25 cellular contexts compared by ENCODE assay signal in genomic region chr7:40429821-40430220, GRCh38.
DNase-seq lines count a peak whose midpoint lies in the region; ATAC-seq, FAIRE-seq and TF ChIP-seq lines count a peak whose summit lies in the region.
"Had no signal": no experiment of that assay in that cellular context is flagged by ENCODE, and none has a peak within 500 bp of the region (broad histone marks: within the 10 kb centered on the region; RNA-seq: fewer than 3 reads in every experiment).

No MANE protein-coding gene starts in this region.

- H3K9me1 ChIP-seq in K562 (ENCODE audit: control insufficient read depth, insufficient read depth, low read length): no peaks in the 10 kb centered on the region

- no peak for TF ChIP-seq EP300 in K562 (IDR thresholded peaks at IDR 0.05; ENCODE audit: low read length)

- 21% methylated on average over 2 of the region's 2 CpGs for WGBS in K562 (ENCODE audit: insufficient coverage, low coverage, missing lambda C conversion rate)
- 98% methylated on average over 2 of the region's 2 CpGs for WGBS in hepatocyte (ENCODE audit: low lambda C conversion rate, missing lambda C conversion rate)

- CTCF ChIA-PET in K562 (lab: Yijun Ruan, JAX; ENCODE audit: low intra/inter-chr PET ratio) (no interaction called here), PC-9 (lab: Charles Lee) (no interaction called here)

- H3K36me3 ChIP-seq in ACC112 (ENCODE audit: insufficient read depth, low read length) (no peaks in the 10 kb centered on the region), K562 (ENCODE audit: control insufficient read depth, insufficient read depth, low read length) (no peaks in the 10 kb centered on the region), PC-9 (ENCODE audit: low read depth) (no peaks in the 10 kb centered on the region), hepatocyte (replicated peaks; ENCODE audit: insufficient read depth, low read depth) (peaks cover 4% of the 10 kb centered on the region), breast epithelium (no peaks in the 10 kb centered on the region)
- H3K36me3 ChIP-seq: SJSA1 had no signal

- H3K79me2 ChIP-seq in ACC112 (ENCODE audit: control insufficient read depth, insufficient read depth, low read length, unreplicated experiment) (no peaks in the 10 kb centered on the region), K562 (ENCODE audit: control insufficient read depth, insufficient read depth, low read length) (no peaks in the 10 kb centered on the region), PC-9 (ENCODE audit: low read depth) (no peaks in the 10 kb centered on the region), hepatocyte (no peaks in the 10 kb centered on the region)

- no peak for TF ChIP-seq POLR2A in K562 (conservative IDR thresholded peaks at IDR 0.05)
- TF ChIP-seq POLR2A in breast epithelium (IDR thresholded peaks at IDR 0.05): no peak

- POLR2A ChIA-PET in K562 (lab: Yijun Ruan, JAX): no interaction called here
- POLR2A ChIA-PET in PC-9 (lab: Charles Lee; ENCODE audit: unreplicated experiment): no interaction called here

- peaks cover 4% of the 10 kb centered on the region; the same call in 1 of the 2 replicates for H3K9me2 ChIP-seq in PC-9 (ENCODE audit: insufficient read depth)
- H3K9me2 ChIP-seq in hepatocyte (replicated peaks; ENCODE audit: insufficient read depth): no peaks in the 10 kb centered on the region

- H3K4me3 ChIP-seq in ACC112 (ENCODE audit: low read depth, low read length): no peak overlapping the region
- no peak overlapping the region for H3K4me3 ChIP-seq in K562
- H3K4me3 ChIP-seq in fibroblast of pulmonary artery (replicated peaks; ENCODE audit: low read depth, low read length): no peak overlapping the region
- no peak overlapping the region for H3K4me3 ChIP-seq in PC-9
- H3K4me3 ChIP-seq in hepatocyte: no peak overlapping the region
- H3K4me3 ChIP-seq in breast epithelium: no peak overlapping the region
- H3K4me3 ChIP-seq: SJSA1 had no signal

- H3K27ac ChIP-seq in ACC112 (ENCODE audit: low read depth, low read length) (peak overlapping the region; percentile 27; the same call in 1 of the 2 replicates), K562 (ENCODE audit: extremely low read depth, low read depth, low read length) (no peak overlapping the region), PC-9 (no peak overlapping the region), substantia nigra (ENCODE audit: low read depth, low read length, poor library complexity, severe bottlenecking) (no peak overlapping the region), hepatocyte (no peak overlapping the region), breast epithelium (no peak overlapping the region)
- H3K27ac ChIP-seq: KMS-11, SJSA1 had no signal

- no peaks in the 10 kb centered on the region for H3K27me3 ChIP-seq in ACC112 (ENCODE audit: insufficient read depth, low read length)
- no peaks in the 10 kb centered on the region for H3K27me3 ChIP-seq in K562 (ENCODE audit: control insufficient read depth in 2 of 2, insufficient read depth in 2 of 2, low read length in 2 of 2)
- H3K27me3 ChIP-seq in PC-9 (ENCODE audit: insufficient read depth, low read depth): no peaks in the 10 kb centered on the region
- no peaks in the 10 kb centered on the region for H3K27me3 ChIP-seq in hepatocyte
- no peaks in the 10 kb centered on the region for H3K27me3 ChIP-seq in breast epithelium
- H3K27me3 ChIP-seq: SJSA1 had no signal

- H3F3A ChIP-seq in PC-9 (ENCODE audit: insufficient read depth, low read depth): no peaks in the 10 kb centered on the region

- no peak for FAIRE-seq in K562 (lab: Jason Lieb, UNC)
- FAIRE-seq: GM18507, H1 had no signal

- H4K20me1 ChIP-seq in K562 (replicated peaks; ENCODE audit: control insufficient read depth, insufficient read depth, low read length) (no peaks in the 10 kb centered on the region), PC-9 (ENCODE audit: insufficient read depth) (no peaks in the 10 kb centered on the region), hepatocyte (ENCODE audit: insufficient read depth, poor library complexity, severe bottlenecking) (no peaks in the 10 kb centered on the region)

- DNase-seq in NCI-H226 (peak; percentile 65), K562 (ENCODE audit: extremely low read depth in 1 of 4, low spot score in 3 of 4) (no peak), fibroblast of pulmonary artery (ENCODE audit: low read depth) (peak; percentile 66), PC-9 (no peak), substantia nigra (lab: John Stamatoyannopoulos, UW) (no peak), hepatocyte (ENCODE audit: low spot score) (no peak), breast epithelium (ENCODE audit: low spot score in 2 of 2) (no peak)
- DNase-seq: 8988T; AML-193; C1 segment of cervical spinal cord; CD8-positive, alpha-beta T cell; DND-41; MV-4-11; NCI-H1694; NCI-H2081; NCI-H2171; NCI-H446; NCI-H526; OCI-M1 had no signal

- BruUV-seq in K562 (replicated peaks; lab: Mats Ljungman, UMichigan): no TSS peak
- BruUV-seq in PC-9 (replicated peaks; lab: Mats Ljungman, UMichigan): no TSS peak

- H3K4me1 ChIP-seq in ACC112 (ENCODE audit: control insufficient read depth, insufficient read depth, low read length, unreplicated experiment) (peaks cover 5% of the 10 kb centered on the region), K562 (replicated peaks in 1 of 2; ENCODE audit: control insufficient read depth in 2 of 2, insufficient read depth in 2 of 2, low read length in 2 of 2) (no peaks in the 10 kb centered on the region), PC-9 (replicated peaks; ENCODE audit: insufficient read depth) (no peaks in the 10 kb centered on the region), hepatocyte (ENCODE audit: insufficient read depth) (no peaks in the 10 kb centered on the region), breast epithelium (no peaks in the 10 kb centered on the region)
- H3K4me1 ChIP-seq: SJSA1 had no signal

- TF ChIP-seq RAD21 in K562 (CRISPR knock-in tag; conservative IDR thresholded peaks at IDR 0.05 in 1 of 2, IDR thresholded peaks at IDR 0.05 in 1 of 2): no peak

- TF ChIP-seq CTCF in K562 (IDR thresholded peaks at IDR 0.05 in 2 of 3, conservative IDR thresholded peaks at IDR 0.05 in 1 of 3; ENCODE audit: insufficient read depth in 2 of 3, low read depth in 1 of 3, low read length in 3 of 3): no peak
- no peak for TF ChIP-seq CTCF in fibroblast of pulmonary artery (IDR thresholded peaks at IDR 0.05; ENCODE audit: low read length, missing control alignments)
- TF ChIP-seq CTCF in PC-9 (conservative IDR thresholded peaks at IDR 0.05): no peak
- no peak for TF ChIP-seq CTCF in hepatocyte (IDR thresholded peaks at IDR 0.05; ENCODE audit: poor library complexity)
- TF ChIP-seq CTCF in breast epithelium (IDR thresholded peaks at IDR 0.05): no peak

- ATAC-seq in K562: no peak
- ATAC-seq: CD8-positive, alpha-beta T cell; Right ventricle myocardium inferior had no signal

- H3K4me2 ChIP-seq in K562 (ENCODE audit: insufficient read depth, low read length) (no peak overlapping the region), PC-9 (no peak overlapping the region), hepatocyte (no peak overlapping the region)
- H3K4me2 ChIP-seq: KMS-11 had no signal

- H2AFZ ChIP-seq in ACC112 (ENCODE audit: low read length, unreplicated experiment): no peak overlapping the region
- H2AFZ ChIP-seq in K562 (ENCODE audit: low read depth, low read length): no peak overlapping the region
- no peak overlapping the region for H2AFZ ChIP-seq in PC-9
- H2AFZ ChIP-seq in hepatocyte: no peak overlapping the region

- in situ Hi-C loops in K562 (cut with MboI): no loop called here

- intact Hi-C loops in K562 (cut with micrococcal nuclease): no loop called here
- intact Hi-C loops in PC-9 (cut with micrococcal nuclease; ENCODE audit: unreplicated experiment): loop anchor here (10.0 kb wide), 1 partner anchor 1275 kb away; the partner anchor contains the start of gene INHBA
- intact Hi-C loops in breast epithelium (cut with DNase I; ENCODE audit: low total_unique reads): no loop called here

- no peaks in the 10 kb centered on the region for H3K9me3 ChIP-seq in K562 (replicated peaks; ENCODE audit: control insufficient read depth, insufficient read depth, low read depth, low read length)
- peaks cover 8% of the 10 kb centered on the region for H3K9me3 ChIP-seq in PC-9 (ENCODE audit: insufficient read depth, low read depth)
- peaks cover 9% of the 10 kb centered on the region for H3K9me3 ChIP-seq in hepatocyte (ENCODE audit: low read depth)
- H3K9me3 ChIP-seq in breast epithelium: peaks cover 8 to 19% of the 10 kb centered on the region in 2 donors
- H3K9me3 ChIP-seq: SJSA1 had no signal

- no peak overlapping the region for H3K9ac ChIP-seq in K562 (ENCODE audit: insufficient read depth in 1 of 2, low read depth in 2 of 2, low read length in 2 of 2)
- H3K9ac ChIP-seq: KMS-11 had no signal

TF ChIP-seq in K562, 482 proteins besides CTCF, POLR2A, EP300 and RAD21:
- TF ChIP-seq ZNF280A (IDR thresholded peaks at IDR 0.05; ENCODE audit: low read depth, partially characterized antibody): no peak
- peak; percentile 36; the same call in 1 of the 2 replicates for TF ChIP-seq CEBPB (tag; IDR thresholded peaks at IDR 0.05)
- no peak for TF ChIP-seq FOS (IDR thresholded peaks at IDR 0.05; ENCODE audit: extremely low read depth, insufficient read length)
- TF ChIP-seq TAF7 (tag; IDR thresholded peaks at IDR 0.05): no peak
- TF ChIP-seq NFYB (IDR thresholded peaks at IDR 0.05; ENCODE audit: extremely low read depth, insufficient read length): no peak

Comparison
In these comparisons a context has a peak if more than half of its experiments do, and no peak if none do; other contexts are left out.
1. DNase-seq: peak in NCI-H226 (single experiment) and fibroblast of pulmonary artery (single experiment); none in K562 (0 of 4), PC-9 (0 of 2), substantia nigra (0 of 49), hepatocyte (single experiment) and breast epithelium (0 of 2).